ENCODE assay signal across 8 cellular contexts in the genomic region with DNA sequence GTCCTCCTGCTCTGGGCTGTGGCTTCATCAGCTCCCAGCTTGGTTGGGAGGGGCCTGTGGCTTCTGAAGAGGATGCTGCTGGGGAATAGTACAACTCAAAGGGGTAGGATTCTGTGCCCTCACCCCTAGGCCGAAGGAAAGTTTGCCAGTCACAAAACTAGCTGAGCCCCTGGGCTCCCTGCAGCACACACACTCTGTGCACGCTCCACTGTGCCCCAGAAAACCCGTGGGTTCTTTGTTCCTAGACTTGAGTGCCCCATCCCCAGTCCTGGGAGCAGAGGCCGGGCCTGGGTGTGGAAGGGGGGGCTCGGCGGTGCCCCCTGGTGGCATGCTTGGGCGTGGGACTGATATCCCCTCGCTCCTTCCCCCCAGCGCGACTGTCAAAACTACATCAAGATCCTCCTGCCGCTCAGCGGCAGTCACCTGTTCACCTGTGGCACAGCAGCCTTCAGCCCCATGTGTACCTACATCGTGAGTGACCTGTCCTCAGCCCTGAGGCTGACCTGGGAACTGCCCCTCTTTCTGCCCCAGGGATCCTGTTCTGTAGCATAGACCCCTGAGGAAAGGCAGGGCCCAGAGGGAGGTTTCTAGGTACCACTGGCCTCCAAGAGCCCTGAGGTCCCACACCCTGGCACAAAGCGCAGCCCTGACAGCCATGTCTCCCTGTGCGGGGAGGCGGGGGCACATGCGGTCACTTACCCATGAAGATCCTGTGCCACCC. TPM values are rescaled to one million over a fixed set of nuclear protein-coding genes. Genes with fewer than 3 reads are reported as not detected.
DNase-seq lines count a peak whose midpoint lies in the region; ATAC-seq and TF ChIP-seq lines count a peak whose summit lies in the region.

No MANE protein-coding gene starts in this region.

- no peaks in the 10 kb centered on the region for H3K4me1 ChIP-seq in OCI-LY3 (ENCODE audit: low read length)
- H3K4me1 ChIP-seq in smooth muscle cell (ENCODE audit: low read depth): no peaks in the 10 kb centered on the region

- no peaks in the 10 kb centered on the region for H3K9me3 ChIP-seq in OCI-LY3 (ENCODE audit: insufficient read depth, low read length)
- no peaks in the 10 kb centered on the region for H3K9me3 ChIP-seq in smooth muscle cell (replicated peaks; ENCODE audit: low read depth)

- H3K27ac ChIP-seq in OCI-LY3 (ENCODE audit: low read length) (no peak overlapping the region), smooth muscle cell (ENCODE audit: low read depth) (no peak overlapping the region)

- no peaks in the 10 kb centered on the region for H3K36me3 ChIP-seq in OCI-LY3 (replicated peaks; ENCODE audit: low read depth, low read length)
- no peaks in the 10 kb centered on the region for H3K36me3 ChIP-seq in smooth muscle cell (ENCODE audit: low read depth)

- H3K4me2 ChIP-seq in OCI-LY3 (ENCODE audit: low read length) (no peak overlapping the region), smooth muscle cell (no peak overlapping the region)

- H3K27me3 ChIP-seq in OCI-LY3 (ENCODE audit: low read depth, low read length) (no peaks in the 10 kb centered on the region), smooth muscle cell (ENCODE audit: low read depth) (no peaks in the 10 kb centered on the region)

- TF ChIP-seq CTCF in OCI-LY3 (IDR thresholded peaks at IDR 0.05; ENCODE audit: low read depth, low read length): peak; percentile 86
- peak; percentile 64 for TF ChIP-seq CTCF in smooth muscle cell (IDR thresholded peaks at IDR 0.05; ENCODE audit: borderline replicate concordance, insufficient read depth, poor library complexity, severe bottlenecking)

- no peak overlapping the region for H2AFZ ChIP-seq in OCI-LY3 (ENCODE audit: low read depth, low read length)
- H2AFZ ChIP-seq in smooth muscle cell (ENCODE audit: low read depth): no peak overlapping the region

- intact Hi-C loops in Right ventricle myocardium superior (cut with DNase I): no loop called here

- no peaks in the 10 kb centered on the region for H3F3A ChIP-seq in smooth muscle cell (ENCODE audit: low read depth)

- ATAC-seq in Right ventricle myocardium superior (ENCODE audit: poor library complexity) (peak; percentile 65), HG02610 (IDR thresholded peaks at IDR 0.05; ENCODE audit: unreplicated experiment) (no peak)

- 64% methylated on average over 17 of the region's 17 CpGs for WGBS in smooth muscle cell (ENCODE audit: low lambda C conversion rate)

- H4K20me1 ChIP-seq in OCI-LY3 (ENCODE audit: insufficient read depth, low read length) (no peaks in the 10 kb centered on the region), smooth muscle cell (ENCODE audit: low read depth) (peaks cover 21% of the 10 kb centered on the region)

- H3K4me3 ChIP-seq in OCI-LY3 (ENCODE audit: low read length) (no peak overlapping the region), smooth muscle cell (no peak overlapping the region)

- no peaks in the 10 kb centered on the region for H3K79me2 ChIP-seq in OCI-LY3 (ENCODE audit: low read length)
- peaks cover 25% of the 10 kb centered on the region for H3K79me2 ChIP-seq in smooth muscle cell (ENCODE audit: low read depth)

- DNase-seq in NCI-H1694 (lab: John Stamatoyannopoulos, UW): peak; percentile 10
- no peak for DNase-seq in NCI-H1694 treated with DMSO at 0.1 percent for 48 hours (lab: John Stamatoyannopoulos, UW)
- DNase-seq in activated effector memory CD4-positive, alpha-beta T cell treated with anti-CD3 and anti-CD28 coated beads, Interleukin-2, amount 50 U/mL, for 16 hours: peak; percentile 83
- peak; percentile 71 for DNase-seq in Right ventricle myocardium superior
- DNase-seq in smooth muscle cell (lab: John Stamatoyannopoulos, UW; ENCODE audit: unreplicated experiment): no peak
- no peak for DNase-seq in DMS79 treated with DMSO at 0.1 percent for 48 hours (lab: John Stamatoyannopoulos, UW)

- H3K9ac ChIP-seq in OCI-LY3 (ENCODE audit: low read length) (no peak overlapping the region), smooth muscle cell (ENCODE audit: low read depth) (no peak overlapping the region)

RNA-seq across cellular contexts. Expression of a gene that starts 14.2 kb away (rescaled TPM):
- total RNA-seq in Right ventricle myocardium superior (71.6 TPM), smooth muscle cell (33.9 and 37.3 TPM in 2 replicates)
- 110 and 132 TPM in 2 replicates for polyA plus RNA-seq in smooth muscle cell

RNA-seq across cellular contexts. Expression of a gene that starts 14.4 kb away (rescaled TPM):
- total RNA-seq in Right ventricle myocardium superior (9.1 TPM), smooth muscle cell (0.09 and 0.40 TPM in 2 replicates)
- 0.21 and 1.2 TPM in 2 replicates for polyA plus RNA-seq in smooth muscle cell

RNA-seq across cellular contexts. Expression of a gene that starts 18.5 kb away (rescaled TPM):
- total RNA-seq in Right ventricle myocardium superior (24.6 TPM), smooth muscle cell (26.5 and 29.6 TPM in 2 replicates)
- polyA plus RNA-seq in smooth muscle cell: 51.4 and 57.1 TPM in 2 replicates

RNA-seq across cellular contexts. Expression of a gene that starts 29.8 kb away (rescaled TPM):
- total RNA-seq in Right ventricle myocardium superior (not detected), smooth muscle cell (0.36 TPM in 1 of 2 replicates, not detected in the other)
- 0.15 and 0.19 TPM in 2 replicates for polyA plus RNA-seq in smooth muscle cell

RNA-seq across cellular contexts. Expression of a gene that starts 45.9 kb away (rescaled TPM):
- total RNA-seq in Right ventricle myocardium superior (122 TPM), smooth muscle cell (51.1 and 54.8 TPM in 2 replicates)
- polyA plus RNA-seq in smooth muscle cell: 70.3 and 71.5 TPM in 2 replicates

Comparison
In these comparisons a context has a peak if more than half of its experiments do, and no peak if none do; other contexts are left out.
1. DNase-seq: peak in NCI-H1694 (single experiment), activated effector memory CD4-positive, alpha-beta T cell treated with anti-CD3 and anti-CD28 coated beads, Interleukin-2, amount 50 U/mL, for 16 hours (single experiment) and Right ventricle myocardium superior (single experiment); none in NCI-H1694 treated with DMSO at 0.1 percent for 48 hours (single experiment), smooth muscle cell (single experiment) and DMS79 treated with DMSO at 0.1 percent for 48 hours (single experiment).